9 cellular contexts compared by ENCODE assay signal in the genomic region with DNA sequence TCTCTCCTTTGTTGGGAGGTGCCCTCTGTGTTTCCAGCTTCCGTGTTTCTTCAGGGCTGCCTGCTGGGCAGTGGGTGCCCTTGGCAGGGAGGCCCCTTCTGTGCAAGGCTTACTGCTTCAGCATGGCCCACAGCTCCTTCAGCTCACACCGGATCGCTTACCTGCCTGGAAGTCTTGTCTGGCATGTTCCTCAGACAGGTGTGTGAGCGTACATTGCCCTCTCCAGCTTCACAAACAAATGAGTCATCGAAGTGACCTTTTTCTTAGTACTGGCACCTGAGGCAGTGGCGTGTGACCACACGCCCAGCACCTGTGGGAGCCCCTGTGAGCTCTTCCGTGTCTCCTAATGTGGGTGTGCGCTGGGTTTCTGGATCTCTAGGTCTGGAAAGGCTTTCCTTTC. TPM values are rescaled to one million over a fixed set of nuclear protein-coding genes. Genes with fewer than 3 reads are reported as not detected.
A peak's percentile ranks its signal among the peaks of the same experiment; 100 is the strongest.
DNase-seq lines count a peak whose midpoint lies in the region; ATAC-seq, FAIRE-seq and TF ChIP-seq lines count a peak whose summit lies in the region.
"Had no signal": no experiment of that assay in that cellular context is flagged by ENCODE, and none has a peak within 500 bp of the region (broad histone marks: within the 10 kb centered on the region; RNA-seq: fewer than 3 reads in every experiment).

No MANE protein-coding gene starts in this region.

- H3K4me1 ChIP-seq in A549 (peaks cover 20% of the 10 kb centered on the region), mucosa of rectum (ENCODE audit: control insufficient read depth in 2 of 2, insufficient read depth in 2 of 2, low read length in 2 of 2) (peaks cover 46 to 47% of the 10 kb centered on the region in 2 donors)

- H3K4me1 Mint-ChIP-seq in brain, result peaks cover 49% of the 10 kb centered on the region

- H3K4me2 ChIP-seq in A549, result peak overlapping the region; percentile 18; the same call in 1 of the 3 replicates

- no peak for TF ChIP-seq POLR2A in A549 (IDR thresholded peaks at IDR 0.05; ENCODE audit: low read length)

- ATAC-seq in A549, result no peak
- ATAC-seq: gastroesophageal sphincter had no signal

- H3K27ac ChIP-seq in A549, result no peak overlapping the region
- H3K27ac ChIP-seq in mucosa of rectum (ENCODE audit: low read depth in 2 of 2, low read length in 2 of 2), result peak overlapping the region; percentile 92 to 96

- no peak for TF ChIP-seq RAD21 in A549 (conservative IDR thresholded peaks at IDR 0.05 in 1 of 2, IDR thresholded peaks at IDR 0.05 in 1 of 2)

- peak overlapping the region; percentile 19 to 69 (median 46) for H3K4me3 Mint-ChIP-seq in brain

- DNase-seq in A549 (ENCODE audit: low read depth in 1 of 2, low spot score in 1 of 2) (no peak), NCI-H146 (lab: John Stamatoyannopoulos, UW) (peak; percentile 88), cerebellum (ENCODE audit: low spot score) (no peak), NK-92 (lab: John Stamatoyannopoulos, UW; ENCODE audit: unreplicated experiment) (no peak), amygdala (lab: John Stamatoyannopoulos, UW) (no peak), COLO829 (ENCODE audit: low spot score) (no peak)

- peaks cover 0 to 9% of the 10 kb centered on the region in 2 donors for H3K36me3 ChIP-seq in mucosa of rectum (ENCODE audit: control insufficient read depth in 2 of 2, insufficient read depth in 2 of 2, low read length in 2 of 2)

- CTCF ChIA-PET in A549 (lab: Yijun Ruan, JAX), result interaction anchor here (0.9 to 1.8 kb wide), 9 partner anchors 14 to 82 kb away, joined by 3 to 5 read pairs (median 3); a partner anchor contains a TSS

- H3K9me3 Mint-ChIP-seq in brain, result no peaks in the 10 kb centered on the region

- peaks cover 5% of the 10 kb centered on the region for H3K27me3 Mint-ChIP-seq in brain

- H3K27me3 ChIP-seq in mucosa of rectum (ENCODE audit: control insufficient read depth in 2 of 2, insufficient read depth in 2 of 2, low read length in 2 of 2), result no peaks in the 10 kb centered on the region
- H3K27me3 ChIP-seq: gastroesophageal sphincter had no signal

- peaks cover 11% of the 10 kb centered on the region for H3K36me3 Mint-ChIP-seq in brain

- no peaks in the 10 kb centered on the region for H3K9me3 ChIP-seq in A549
- no peaks in the 10 kb centered on the region for H3K9me3 ChIP-seq in mucosa of rectum (ENCODE audit: control insufficient read depth in 2 of 2, low read length in 2 of 2)
- H3K9me3 ChIP-seq: gastroesophageal sphincter had no signal

- POLR2A ChIA-PET in A549 (lab: Yijun Ruan, JAX), result no interaction called here

- H3K4me3 ChIP-seq in A549 (no peak overlapping the region), mucosa of rectum (ENCODE audit: low read length in 2 of 2) (peak overlapping the region; percentile 54 to 61)
- H3K4me3 ChIP-seq: gastroesophageal sphincter had no signal

- 80% methylated on average over 9 of the region's 9 CpGs for WGBS in A549 (ENCODE audit: missing lambda C conversion rate)

- TF ChIP-seq CTCF in A549 (IDR thresholded peaks at IDR 0.05) (no peak), brain (conservative IDR thresholded peaks at IDR 0.05) (no peak)

- FAIRE-seq in A549 (lab: Jason Lieb, UNC), result no peak

- no peak for TF ChIP-seq EP300 in A549 (IDR thresholded peaks at IDR 0.05)

- H3K9ac ChIP-seq in mucosa of rectum (ENCODE audit: low read depth in 1 of 2, low read length in 2 of 2), result peak overlapping the region; percentile 66 to 98

- peak overlapping the region; percentile 39 to 84 (median 75) for H3K27ac Mint-ChIP-seq in brain

TF ChIP-seq in A549, 52 proteins besides CTCF, POLR2A, EP300 and RAD21:
- TF ChIP-seq TP53 (CRISPR knock-in tag; IDR thresholded peaks at IDR 0.05) (no peak), FOSL2 (IDR thresholded peaks at IDR 0.05) (no peak), FOSL2 (CRISPR knock-in tag; IDR thresholded peaks at IDR 0.05) (peak; percentile 32; the same call in 1 of the 2 replicates)
- TF ChIP-seq, protein P1, sequence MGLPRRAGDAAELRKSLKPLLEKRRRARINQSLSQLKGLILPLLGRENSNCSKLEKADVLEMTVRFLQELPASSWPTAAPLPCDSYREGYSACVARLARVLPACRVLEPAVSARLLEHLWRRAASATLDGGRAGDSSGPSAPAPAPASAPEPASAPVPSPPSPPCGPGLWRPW (IDR thresholded peaks at IDR 0.05), result no peak
TF ChIP-seq in A549: peak in this region for 1.

RNA-seq across cellular contexts. Expression of a gene that starts 3.5 kb away (rescaled TPM):
- polyA plus RNA-seq in A549 (2011; rRNA removed) (4.4 and 4.9 TPM in 2 replicates), A549 (2017; fragmentation: RNase III; extraction: RNeasy Plus Mini Kit Qiagen cat#74134 plus additional on column Dnase treatment) (8.1 to 9.7 TPM (median 8.5 TPM) in 3 replicates), brain (ENCODE audit: insufficient read depth, low read depth, low replicate concordance) (41.1 TPM)
- 12.5 and 18.2 TPM in 2 replicates for polyA plus RNA-seq in A549 (2012; cell fraction: cytosol; rRNA removed)
- polyA plus RNA-seq in A549 (2012; cell fraction: nucleus; rRNA removed), result 31.5 and 36.8 TPM in 2 replicates
- polyA minus RNA-seq in A549 (2011; rRNA and poly(A)+ RNA removed), result 3.2 and 7.0 TPM in 2 replicates
- total RNA-seq in cerebellum, result 15.9 TPM

RNA-seq across cellular contexts. Expression of a gene that starts 23.6 kb away (rescaled TPM):
- polyA plus RNA-seq in A549 (2011; rRNA removed), result 13.2 and 15.7 TPM in 2 replicates
- polyA plus RNA-seq in A549 (2012; cell fraction: cytosol; rRNA removed), result 32.0 and 51.6 TPM in 2 replicates
- 141 and 208 TPM in 2 replicates for polyA plus RNA-seq in A549 (2012; cell fraction: nucleus; rRNA removed)
- 25.2 to 32.2 TPM (median 31.2 TPM) in 3 replicates for polyA plus RNA-seq in A549 (2017; fragmentation: RNase III; extraction: RNeasy Plus Mini Kit Qiagen cat#74134 plus additional on column Dnase treatment)
- 32.3 and 33.8 TPM in 2 replicates for polyA minus RNA-seq in A549 (2011; rRNA and poly(A)+ RNA removed)
- 75.8 TPM for polyA plus RNA-seq in brain (ENCODE audit: insufficient read depth, low read depth, low replicate concordance)
- total RNA-seq in cerebellum, result 28.9 TPM

RNA-seq across cellular contexts. Expression of a gene that starts 26.6 kb away (rescaled TPM):
- 0.03 and 0.13 TPM in 2 replicates for polyA plus RNA-seq in A549 (2011; rRNA removed)
- 0.04 TPM in 2 replicates for polyA plus RNA-seq in A549 (2012; cell fraction: cytosol; rRNA removed)
- polyA plus RNA-seq in A549 (2012; cell fraction: nucleus; rRNA removed), result 0.17 and 0.24 TPM in 2 replicates
- 0.07 to 0.09 TPM (median 0.08 TPM) in 3 replicates for polyA plus RNA-seq in A549 (2017; fragmentation: RNase III; extraction: RNeasy Plus Mini Kit Qiagen cat#74134 plus additional on column Dnase treatment)
- polyA minus RNA-seq in A549 (2011; rRNA and poly(A)+ RNA removed), result not detected in 2 replicates
- polyA plus RNA-seq in brain (ENCODE audit: insufficient read depth, low read depth, low replicate concordance), result 0.36 TPM
- total RNA-seq in cerebellum, result 0.27 TPM

RNA-seq across cellular contexts. Expression of a gene that starts 33.2 kb away (rescaled TPM):
- polyA plus RNA-seq in A549 (2011; rRNA removed), result 0.04 TPM in 1 of 2 replicates, not detected in the other
- polyA plus RNA-seq in A549 (2012; cell fraction: cytosol; rRNA removed), result 0.05 and 0.17 TPM in 2 replicates
- polyA plus RNA-seq in A549 (2012; cell fraction: nucleus; rRNA removed), result 0.11 and 0.22 TPM in 2 replicates
- 0.04 to 0.10 TPM (median 0.04 TPM) in 3 replicates for polyA plus RNA-seq in A549 (2017; fragmentation: RNase III; extraction: RNeasy Plus Mini Kit Qiagen cat#74134 plus additional on column Dnase treatment)
- not detected in 2 replicates for polyA minus RNA-seq in A549 (2011; rRNA and poly(A)+ RNA removed)
- polyA plus RNA-seq in brain (ENCODE audit: insufficient read depth, low read depth, low replicate concordance), result not detected
- total RNA-seq in cerebellum, result 2.7 TPM
- total RNA-seq: gastroesophageal sphincter had no signal

RNA-seq across cellular contexts. Expression of a gene that starts 37.4 kb away (rescaled TPM):
- polyA plus RNA-seq in A549 (2011; rRNA removed) (0.05 TPM in 1 of 2 replicates, not detected in the other), A549 (2017; fragmentation: RNase III; extraction: RNeasy Plus Mini Kit Qiagen cat#74134 plus additional on column Dnase treatment) (0.15 to 0.23 TPM (median 0.17 TPM) in 3 replicates), brain (ENCODE audit: insufficient read depth, low read depth, low replicate concordance) (1.4 TPM)
- polyA plus RNA-seq in A549 (2012; cell fraction: cytosol; rRNA removed), result 0.13 TPM in 2 replicates
- 0.67 and 1.1 TPM in 2 replicates for polyA plus RNA-seq in A549 (2012; cell fraction: nucleus; rRNA removed)
- 0.05 TPM in 1 of 2 replicates, not detected in the other for polyA minus RNA-seq in A549 (2011; rRNA and poly(A)+ RNA removed)
- 0.54 TPM for total RNA-seq in cerebellum

Comparison
In these comparisons a context has a peak if more than half of its experiments do, and no peak if none do; other contexts are left out.
1. H3K27ac ChIP-seq: peak in mucosa of rectum (2 of 2); none in A549 (0 of 2).